ENCODE assay signal across 8 cellular contexts in genomic region chr2:102240640-102241370, GRCh38. TPM values are rescaled to one million over a fixed set of nuclear protein-coding genes. Genes with fewer than 3 reads are reported as not detected.
DNase-seq lines count a peak whose midpoint lies in the region; ATAC-seq and TF ChIP-seq lines count a peak whose summit lies in the region.

No MANE protein-coding gene starts in this region.

- H4K91ac ChIP-seq in mesenchymal stem cell (ENCODE audit: low read length), result peak overlapping the region; percentile 0

- peak overlapping the region; percentile 3 for H2AFZ ChIP-seq in mesenchymal stem cell (ENCODE audit: low read depth, low read length)

- H2BK15ac ChIP-seq in mesenchymal stem cell (ENCODE audit: low read depth, poor library complexity, severe bottlenecking), result no peak overlapping the region

- no peak overlapping the region for H3K4me2 ChIP-seq in mesenchymal stem cell (ENCODE audit: low read length, poor library complexity, severe bottlenecking)

- peak; percentile 93 for TF ChIP-seq CTCF in CD14-positive monocyte (IDR thresholded peaks at IDR 0.05)
- peak; percentile 92 for TF ChIP-seq CTCF in activated CD8-positive, alpha-beta T cell treated with anti-CD3 and anti-CD28 coated beads for 36 hours (IDR thresholded peaks at IDR 0.05)

- peak overlapping the region; percentile 34 to 60 for H3K18ac ChIP-seq in mesenchymal stem cell (ENCODE audit: low read depth in 1 of 2, low read length in 2 of 2)

- DNase-seq in CD14-positive monocyte (ENCODE audit: low spot score), result peak; percentile 92
- DNase-seq in NCI-H82 (lab: John Stamatoyannopoulos, UW), result peak; percentile 83
- peak; percentile 92 for DNase-seq in activated CD8-positive, alpha-beta T cell treated with anti-CD3 and anti-CD28 coated beads for 36 hours
- peak; percentile 61 for DNase-seq in effector CD8-positive, alpha-beta T cell (lab: John Stamatoyannopoulos, UW)
- peak; percentile 100 for DNase-seq in mesenchymal stem cell
- peak; percentile 70 for DNase-seq in stimulated activated CD8-positive, alpha-beta memory T cell treated with anti-CD3 and anti-CD28 coated beads, Interleukin-12 subunit alpha, Interleukin-12 subunit beta, amount 100 ng/mL, for 24 hours (ENCODE audit: extremely low read depth)

- H2BK12ac ChIP-seq in mesenchymal stem cell (ENCODE audit: low read length in 2 of 2), result peak overlapping the region; percentile 4 to 96

- H3K4me1 Mint-ChIP-seq in CD14-positive monocyte, result peaks cover 42% of the 10 kb centered on the region
- peaks cover 32% of the 10 kb centered on the region for H3K4me1 Mint-ChIP-seq in activated CD8-positive, alpha-beta T cell treated with anti-CD3 and anti-CD28 coated beads for 36 hours (ENCODE audit: low read depth)

- no peak overlapping the region for H2BK5ac ChIP-seq in mesenchymal stem cell (ENCODE audit: low read depth, low read length, poor library complexity, severe bottlenecking)

- H3K36me3 ChIP-seq in mesenchymal stem cell (ENCODE audit: control insufficient read depth in 1 of 2, insufficient read depth in 2 of 2, low read depth in 1 of 2, low read length in 2 of 2), result peaks cover 0 to under 1% of the 10 kb centered on the region in 2 experiments

- peaks cover 4% of the 10 kb centered on the region for H3K4me1 ChIP-seq in mesenchymal stem cell (ENCODE audit: control insufficient read depth, insufficient read depth, low read depth, low read length)

- no peak overlapping the region for H3K14ac ChIP-seq in mesenchymal stem cell (ENCODE audit: low read length in 2 of 2)

- no peak overlapping the region for H2AK5ac ChIP-seq in mesenchymal stem cell (ENCODE audit: low read length, severe bottlenecking)

- intact Hi-C loops in CD14-positive monocyte (cut with micrococcal nuclease), result loop anchor here (5.0 to 10.0 kb wide), 5 partner anchors 54 to 359 kb away; partner anchors contain the start of gene IL1RL2 (in 1 of the 2)
- intact Hi-C loops in activated CD8-positive, alpha-beta T cell treated with anti-CD3 and anti-CD28 coated beads for 36 hours (cut with micrococcal nuclease), result loop anchor here (2.0 to 10.0 kb wide), 2 partner anchors 220 to 346 kb away; no protein-coding TSS in a partner anchor

- peaks cover 4 to 5% of the 10 kb centered on the region in 2 donors for H3K36me3 Mint-ChIP-seq in CD14-positive monocyte
- peaks cover 3% of the 10 kb centered on the region for H3K36me3 Mint-ChIP-seq in activated CD8-positive, alpha-beta T cell treated with anti-CD3 and anti-CD28 coated beads for 36 hours (ENCODE audit: low read depth)

- ATAC-seq in GM19351 (IDR thresholded peaks at IDR 0.05; ENCODE audit: unreplicated experiment), result peak; percentile 91
- ATAC-seq in HG03457 (IDR thresholded peaks at IDR 0.05; ENCODE audit: unreplicated experiment), result peak; percentile 76
- ATAC-seq in activated CD8-positive, alpha-beta T cell treated with anti-CD3 and anti-CD28 coated beads for 36 hours, result peak; percentile 90

- CTCF ChIA-PET in activated CD8-positive, alpha-beta T cell treated with anti-CD3 and anti-CD28 coated beads for 36 hours (lab: Charles Lee), result interaction anchor here (0.6 to 13.0 kb wide), 132 partner anchors 8 to 822 kb away, joined by 3 to 222 read pairs (median 4); partner anchors contain the start of genes IL18R1, IL18RAP, IL1R1 and IL1RL2

- peak overlapping the region; percentile 77 for H3K9ac ChIP-seq in mesenchymal stem cell (ENCODE audit: low read length)

- H3K23ac ChIP-seq in mesenchymal stem cell (ENCODE audit: low read length in 2 of 2), result no peak overlapping the region

- peak overlapping the region in 1 of 2 donors; percentile 67 for H3K4me3 Mint-ChIP-seq in CD14-positive monocyte
- H3K4me3 Mint-ChIP-seq in activated CD8-positive, alpha-beta T cell treated with anti-CD3 and anti-CD28 coated beads for 36 hours, result no peak overlapping the region

- H3K4me3 ChIP-seq in mesenchymal stem cell (ENCODE audit: insufficient read depth in 1 of 2, low read depth in 1 of 2, low read length in 2 of 2), result peak overlapping the region in 1 of 2 experiments; percentile 35

- no peaks in the 10 kb centered on the region for H3K9me3 ChIP-seq in mesenchymal stem cell (ENCODE audit: control insufficient read depth, low read length)

- peaks cover 0 to 3% of the 10 kb centered on the region in 2 experiments for H3K27me3 ChIP-seq in mesenchymal stem cell (ENCODE audit: control insufficient read depth in 1 of 2, insufficient read depth in 1 of 2, low read length in 2 of 2)

- no peaks in the 10 kb centered on the region for H3K79me1 ChIP-seq in mesenchymal stem cell (replicated peaks; ENCODE audit: low read length, poor library complexity, severe bottlenecking)

- peaks cover 41 to 63% (median 55%) of the 10 kb centered on the region in 3 donors for H3K27me3 Mint-ChIP-seq in CD14-positive monocyte (ENCODE audit: low read depth in 3 of 3)
- no peaks in the 10 kb centered on the region for H3K27me3 Mint-ChIP-seq in activated CD8-positive, alpha-beta T cell treated with anti-CD3 and anti-CD28 coated beads for 36 hours

- POLR2A ChIA-PET in activated CD8-positive, alpha-beta T cell treated with anti-CD3 and anti-CD28 coated beads for 36 hours (lab: Charles Lee), result interaction anchor here (0.6 to 2.1 kb wide), 7 partner anchors 21 to 226 kb away, joined by 3 to 5 read pairs (median 4); no protein-coding TSS in a partner anchor

- H3K4ac ChIP-seq in mesenchymal stem cell (ENCODE audit: low read depth in 1 of 2, low read length in 2 of 2), result peak overlapping the region; percentile 81 to 84

- H3K27ac Mint-ChIP-seq in CD14-positive monocyte, result peak overlapping the region; percentile 72 to 95 (median 90)
- peak overlapping the region; percentile 65 for H3K27ac Mint-ChIP-seq in activated CD8-positive, alpha-beta T cell treated with anti-CD3 and anti-CD28 coated beads for 36 hours

- H4K8ac ChIP-seq in mesenchymal stem cell (ENCODE audit: low read length), result peak overlapping the region; percentile 53

- no peak overlapping the region for H3K27ac ChIP-seq in mesenchymal stem cell (ENCODE audit: low read length, poor library complexity, severe bottlenecking)

- H3K9me3 Mint-ChIP-seq in CD14-positive monocyte, result peaks cover 0 to 5% (median 0%) of the 10 kb centered on the region in 7 donors
- no peaks in the 10 kb centered on the region for H3K9me3 Mint-ChIP-seq in activated CD8-positive, alpha-beta T cell treated with anti-CD3 and anti-CD28 coated beads for 36 hours

- 22% methylated on average over 22 of the region's 22 CpGs for WGBS in mesenchymal stem cell

- peak overlapping the region; percentile 36 for H2BK120ac ChIP-seq in mesenchymal stem cell (ENCODE audit: low read depth, low read length)

RNA-seq across cellular contexts. Expression of gene IL1RL2, which starts 54.0 kb away (rescaled TPM):
- polyA plus RNA-seq in CD14-positive monocyte, result under 1 TPM in 1 of 2 donors, not detected in 1; 0.07 TPM
- total RNA-seq in activated CD8-positive, alpha-beta T cell treated with anti-CD3 and anti-CD28 coated beads for 36 hours, result not detected
- polyA plus RNA-seq in mesenchymal stem cell (2013, experiment 1 of 2), result 0.06 TPM
- polyA plus RNA-seq in mesenchymal stem cell (2013, experiment 2 of 2), result 0.12 TPM
